23 cellular contexts compared by ENCODE assay signal in genomic region chr3:140062461-140062860, GRCh38.
"Had no signal": no experiment of that assay in that cellular context is flagged by ENCODE, and none has a peak within 500 bp of the region (broad histone marks: within the 10 kb centered on the region; RNA-seq: fewer than 3 reads in every experiment).

No MANE protein-coding gene starts in this region.

- H3K4me3 ChIP-seq: K562, SJSA1, SK-N-MC had no signal

- H3K36me3 Mint-ChIP-seq: IgD-negative memory B cell had no signal

- H3K9me3 ChIP-seq: SJSA1 had no signal

- ATAC-seq: K562 had no signal

- H3K4me3 Mint-ChIP-seq: IgD-negative memory B cell had no signal

- H3K27me3 Mint-ChIP-seq: IgD-negative memory B cell had no signal

- H3K27ac ChIP-seq: HL-60, KMS-11, SJSA1, SK-N-MC had no signal

- DNase-seq: MV-4-11, NCI-H1048, NCI-H1105 treated with DMSO at 0.1 percent for 48 hours, NCI-H1417 treated with DMSO at 0.1 percent for 48 hours, NCI-H146, NCI-H1694 treated with DMSO at 0.1 percent for 48 hours, NCI-H1930, NCI-H2081, NCI-H2107, NCI-H2227 treated with DMSO at 0.1 percent for 48 hours, NCI-H524 treated with DMSO at 0.1 percent for 48 hours, NCI-H69, NCI-H774, Right ventricle myocardium superior, RPMI8226, SIG-M5, SW 1271 had no signal

- H3K27ac Mint-ChIP-seq: IgD-negative memory B cell had no signal

- H3K36me3 ChIP-seq: SJSA1 had no signal

- H3K9ac ChIP-seq: KMS-11 had no signal

- H3K4me2 ChIP-seq: KMS-11 had no signal

- H3K27me3 ChIP-seq: SJSA1 had no signal

- H3K9me3 Mint-ChIP-seq: IgD-negative memory B cell had no signal

- H3K4me1 ChIP-seq: SJSA1 had no signal
